9 cellular contexts compared by ENCODE assay signal in genomic region chr9:96139592-96140251, GRCh38.
DNase-seq lines count a peak whose midpoint lies in the region; TF ChIP-seq lines count a peak whose summit lies in the region.
"Had no signal": no experiment of that assay in that cellular context is flagged by ENCODE, and none has a peak within 500 bp of the region (broad histone marks: within the 10 kb centered on the region; RNA-seq: fewer than 3 reads in every experiment).

No MANE protein-coding gene starts in this region.

- H3K4me1 ChIP-seq in duodenal mucosa (ENCODE audit: control insufficient read depth in 1 of 2, insufficient read depth in 2 of 2, low read length in 2 of 2) (peaks cover 13 to 25% of the 10 kb centered on the region in 2 donors), MM.1S (ENCODE audit: low read length) (peaks cover 41% of the 10 kb centered on the region)

- no peak for TF ChIP-seq CTCF in MM.1S (IDR thresholded peaks at IDR 0.05; ENCODE audit: low read length)

- peak overlapping the region; percentile 32 for H3K27ac ChIP-seq in duodenal mucosa (ENCODE audit: low read depth, low read length)
- H3K27ac ChIP-seq in MM.1S (ENCODE audit: low read length), result no peak overlapping the region

- H3F3A ChIP-seq in MM.1S (ENCODE audit: insufficient read depth, low read length), result peaks cover 23% of the 10 kb centered on the region

- no peaks in the 10 kb centered on the region for H3K9me2 ChIP-seq in MM.1S (replicated peaks; ENCODE audit: insufficient read depth, low read length)

- no peak overlapping the region for H2AFZ ChIP-seq in MM.1S (ENCODE audit: low read length)

- H4K20me1 ChIP-seq in MM.1S (ENCODE audit: insufficient read depth, low read length), result no peaks in the 10 kb centered on the region

- no peaks in the 10 kb centered on the region for H3K79me2 ChIP-seq in MM.1S (ENCODE audit: low read length)

- no peak overlapping the region for H3K4me2 ChIP-seq in MM.1S (ENCODE audit: low read depth, low read length)

- H3K4me3 ChIP-seq in duodenal mucosa (ENCODE audit: low read depth in 1 of 2, low read length in 2 of 2), result no peak overlapping the region
- no peak overlapping the region for H3K4me3 ChIP-seq in MM.1S (ENCODE audit: low read length)

- H3K9ac ChIP-seq in duodenal mucosa (ENCODE audit: low read depth in 1 of 2, low read length in 2 of 2) (no peak overlapping the region), MM.1S (ENCODE audit: low read length) (no peak overlapping the region)

- DNase-seq in Ammon's horn (ENCODE audit: low spot score) (peak; percentile 65), NCI-H345 (lab: John Stamatoyannopoulos, UW) (peak; percentile 89), occipital lobe (lab: John Stamatoyannopoulos, UW) (peak; percentile 50), kidney tubule cell (ENCODE audit: low spot score) (no peak), HK-2 (ENCODE audit: unreplicated experiment) (no peak), NCI-H2107 treated with DMSO at 0.1 percent for 48 hours (lab: John Stamatoyannopoulos, UW; ENCODE audit: unreplicated experiment) (no peak), MM.1S (no peak)
- DNase-seq: GF-D8 had no signal

- H3K9me3 ChIP-seq in duodenal mucosa (ENCODE audit: control insufficient read depth in 1 of 2, low read length in 2 of 2), result no peaks in the 10 kb centered on the region
- no peaks in the 10 kb centered on the region for H3K9me3 ChIP-seq in MM.1S (replicated peaks; ENCODE audit: insufficient read depth, low read length)

- no peaks in the 10 kb centered on the region for H3K27me3 ChIP-seq in duodenal mucosa (ENCODE audit: control insufficient read depth in 1 of 2, insufficient read depth in 2 of 2, low read length in 2 of 2)
- H3K27me3 ChIP-seq in MM.1S (replicated peaks; ENCODE audit: insufficient read depth, low read length), result no peaks in the 10 kb centered on the region

- no peaks in the 10 kb centered on the region for H3K36me3 ChIP-seq in duodenal mucosa (ENCODE audit: control insufficient read depth in 1 of 2, insufficient read depth in 2 of 2, low read length in 2 of 2)
- no peaks in the 10 kb centered on the region for H3K36me3 ChIP-seq in MM.1S (replicated peaks; ENCODE audit: insufficient read depth, low read length)

Comparison
In these comparisons a context has a peak if more than half of its experiments do, and no peak if none do; other contexts are left out.
1. DNase-seq: peak in Ammon's horn (single experiment), NCI-H345 (single experiment) and occipital lobe (single experiment); none in kidney tubule cell (single experiment), HK-2 (single experiment), NCI-H2107 treated with DMSO at 0.1 percent for 48 hours (single experiment) and MM.1S (single experiment).